Comparison of ENCODE assay signal across 18 cellular contexts in the genomic region with DNA sequence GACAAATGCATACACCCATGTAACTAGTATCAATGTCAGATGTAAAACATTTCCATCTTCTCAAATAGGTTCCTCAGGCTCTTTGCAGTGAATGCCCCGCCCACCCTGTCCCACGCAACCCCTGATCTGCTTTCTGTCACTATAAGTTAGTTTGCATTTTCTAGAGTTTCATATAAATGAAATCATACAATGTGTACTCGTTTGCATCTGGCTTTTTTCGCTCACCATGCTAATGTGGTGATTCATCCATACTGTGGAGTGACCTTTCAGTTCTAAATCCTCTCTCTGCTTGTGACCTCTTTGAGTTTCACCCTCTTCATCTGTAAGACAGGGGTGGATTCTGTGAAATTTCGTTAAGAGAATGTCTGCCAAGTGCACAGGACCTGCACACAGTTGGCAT. TPM values are rescaled to one million over a fixed set of nuclear protein-coding genes. Genes with fewer than 3 reads are reported as not detected.
DNase-seq lines count a peak whose midpoint lies in the region; ATAC-seq, FAIRE-seq and TF ChIP-seq lines count a peak whose summit lies in the region.
"Had no signal": no experiment of that assay in that cellular context is flagged by ENCODE, and none has a peak within 500 bp of the region (broad histone marks: within the 10 kb centered on the region; RNA-seq: fewer than 3 reads in every experiment).

No MANE protein-coding gene starts in this region.

- peaks cover 32% of the 10 kb centered on the region for H3K27me3 Mint-ChIP-seq in activated T-cell treated with anti-CD3 and anti-CD28 coated beads, Interleukin-2, amount 50 U/mL, for 4 hours (ENCODE audit: low read depth)

- ATAC-seq in activated T-cell treated with anti-CD3 and anti-CD28 coated beads, Interleukin-2, amount 50 U/mL, for 4 hours = peak; percentile 23 to 61
- ATAC-seq: foreskin keratinocyte had no signal

- no peaks in the 10 kb centered on the region for H3K36me3 Mint-ChIP-seq in activated T-cell treated with anti-CD3 and anti-CD28 coated beads, Interleukin-2, amount 50 U/mL, for 4 hours (ENCODE audit: insufficient read depth)
- H3K36me3 Mint-ChIP-seq: activated naive CD4-positive, alpha-beta T cell treated with anti-CD3 and anti-CD28 coated beads, Interleukin-2, amount 10 ng/mL, durations not matched to agents 7 days and 5 days had no signal

- no peaks in the 10 kb centered on the region for H3K9me3 Mint-ChIP-seq in activated T-cell treated with anti-CD3 and anti-CD28 coated beads, Interleukin-2, amount 50 U/mL, for 4 hours

- H3K4me3 Mint-ChIP-seq in activated T-cell treated with anti-CD3 and anti-CD28 coated beads, Interleukin-2, amount 50 U/mL, for 4 hours = no peak overlapping the region
- H3K4me3 Mint-ChIP-seq: activated naive CD4-positive, alpha-beta T cell treated with anti-CD3 and anti-CD28 coated beads, Interleukin-2, amount 10 ng/mL, durations not matched to agents 7 days and 5 days had no signal

- no peak for TF ChIP-seq CTCF in cardiac fibroblast (IDR thresholded peaks at IDR 0.05; ENCODE audit: low read depth, low read length)

- no peak for DNase-seq in activated T-cell treated with anti-CD3 and anti-CD28 coated beads, Interleukin-2, amount 50 U/mL, for 4 hours
- no peak for DNase-seq in activated T-cell treated with anti-CD3 and anti-CD28 coated beads, Interleukin-2, amount 50 U/mL, for 48 hours
- peak; percentile 32 for DNase-seq in LHCN-M2 (ENCODE audit: low read depth)
- DNase-seq in cardiac fibroblast (ENCODE audit: low read depth in 2 of 2) = peak; percentile 41 to 59
- peak; percentile 31 for DNase-seq in skeletal muscle cell (ENCODE audit: low read depth)
- DNase-seq in HTR-8/SVneo (ENCODE audit: insufficient read length, low spot score) = no peak
- DNase-seq in HuH-7 (ENCODE audit: low spot score) = no peak
- no peak for DNase-seq in UCSD-AML1 (lab: John Stamatoyannopoulos, UW; ENCODE audit: unreplicated experiment)
- DNase-seq: activated CD4-positive, alpha-beta T cell treated with anti-CD3 and anti-CD28 coated beads, Interleukin-2, amount 50 U/mL, for 1 hour; activated naive CD4-positive, alpha-beta T cell treated with anti-CD3 and anti-CD28 coated beads, Interleukin-2, amount 10 ng/mL, durations not matched to agents 7 days and 5 days; cortex of kidney; DMS153; NCI-H1105 treated with DMSO at 0.1 percent for 48 hours; NCI-H446; T-helper 2 cell had no signal

- H3K4me1 Mint-ChIP-seq in activated T-cell treated with anti-CD3 and anti-CD28 coated beads, Interleukin-2, amount 50 U/mL, for 4 hours (ENCODE audit: low read depth) = no peaks in the 10 kb centered on the region

- no peak overlapping the region for H3K4me3 ChIP-seq in cardiac fibroblast (replicated peaks in 1 of 2; ENCODE audit: low read depth in 2 of 2, low read length in 2 of 2)
- H3K4me3 ChIP-seq in skeletal muscle cell (ENCODE audit: low read depth, low read length) = no peak overlapping the region

- no peak for FAIRE-seq in HTR-8/SVneo (lab: Jason Lieb, UNC)
- FAIRE-seq: keratinocyte had no signal

RNA-seq across cellular contexts. Expression of gene MSI1, which starts 30.6 kb away (rescaled TPM):
- under 1 TPM; 0.16 to 0.41 (median 0.25) TPM for total RNA-seq in activated T-cell treated with anti-CD3 and anti-CD28 coated beads, Interleukin-2, amount 50 U/mL, for 4 hours
- total RNA-seq in LHCN-M2 (2014; rRNA removed) = not detected in 2 replicates
- polyA plus RNA-seq in LHCN-M2 (2012) = not detected
- total RNA-seq: foreskin keratinocyte, mononuclear cell had no signal
- polyA plus RNA-seq: foreskin keratinocyte, keratinocyte had no signal

RNA-seq across cellular contexts. Expression of gene COX6A1, which starts 38.4 kb away (rescaled TPM):
- total RNA-seq in activated T-cell treated with anti-CD3 and anti-CD28 coated beads, Interleukin-2, amount 50 U/mL, for 4 hours = 100 to 1,000 TPM; 495 to 510 (median 508) TPM
- 378 and 392 TPM in 2 replicates for total RNA-seq in LHCN-M2 (2014; rRNA removed)
- 695 TPM for polyA plus RNA-seq in LHCN-M2 (2012)

RNA-seq across cellular contexts. Expression of gene TRIAP1, which starts 46.7 kb away (rescaled TPM):
- total RNA-seq in activated T-cell treated with anti-CD3 and anti-CD28 coated beads, Interleukin-2, amount 50 U/mL, for 4 hours = 10 to 100 TPM; 60.7 to 68.9 (median 66.4) TPM
- total RNA-seq in LHCN-M2 (2014; rRNA removed) = 52.1 and 59.5 TPM in 2 replicates
- 49.8 TPM for polyA plus RNA-seq in LHCN-M2 (2012)

RNA-seq across cellular contexts. Expression of gene GATC, which starts 46.7 kb away (rescaled TPM):
- total RNA-seq in activated T-cell treated with anti-CD3 and anti-CD28 coated beads, Interleukin-2, amount 50 U/mL, for 4 hours = 10 to 100 TPM; 47.6 to 58.0 (median 55.1) TPM
- total RNA-seq in LHCN-M2 (2014; rRNA removed) = 24.3 TPM in 2 replicates
- 10.6 TPM for polyA plus RNA-seq in LHCN-M2 (2012)

Comparison
In these comparisons a context has a peak if more than half of its experiments do, and no peak if none do; other contexts are left out.
1. DNase-seq: peak in LHCN-M2 (single experiment), cardiac fibroblast (2 of 2) and skeletal muscle cell (single experiment); none in activated T-cell treated with anti-CD3 and anti-CD28 coated beads, Interleukin-2, amount 50 U/mL, for 4 hours (single experiment), activated T-cell treated with anti-CD3 and anti-CD28 coated beads, Interleukin-2, amount 50 U/mL, for 48 hours (0 of 2), HTR-8/SVneo (single experiment), HuH-7 (single experiment) and UCSD-AML1 (single experiment).